Comparison of ENCODE assay signal across 17 cellular contexts in genomic region chr9:109806506-109807115, GRCh38. TPM values are rescaled to one million over a fixed set of nuclear protein-coding genes. Genes with fewer than 3 reads are reported as not detected.
A peak's percentile ranks its signal among the peaks of the same experiment; 100 is the strongest.
DNase-seq lines count a peak whose midpoint lies in the region; ATAC-seq and TF ChIP-seq lines count a peak whose summit lies in the region.
"Had no signal": no experiment of that assay in that cellular context is flagged by ENCODE, and none has a peak within 500 bp of the region (broad histone marks: within the 10 kb centered on the region; RNA-seq: fewer than 3 reads in every experiment).

No MANE protein-coding gene starts in this region.

- peaks cover 3% of the 10 kb centered on the region for H3K9me3 Mint-ChIP-seq in activated T-helper 17 cell treated with anti-CD3 and anti-CD28 coated beads, Interleukin-2, amount 50 U/mL, for 72 hours
- H3K9me3 Mint-ChIP-seq: activated T-helper 2 cell treated with anti-CD3 and anti-CD28 coated beads, Interferon-gamma antibody, Interleukin-2, Interleukin-4, amounts not matched to agents 10 μg/mL and 5 μg/mL and 100 μg/mL, durations not matched to agents 14 hours and 24 hours and 36 hours had no signal

- no peak for TF ChIP-seq EP300 in gastroesophageal sphincter (IDR thresholded peaks at IDR 0.05)

- no peaks in the 10 kb centered on the region for H3K36me3 Mint-ChIP-seq in activated T-helper 17 cell treated with anti-CD3 and anti-CD28 coated beads, Interleukin-2, amount 50 U/mL, for 72 hours (ENCODE audit: low read depth)

- peaks cover 0 to 9% (median 0%) of the 10 kb centered on the region in 3 donors for H3K4me1 ChIP-seq in gastroesophageal sphincter
- H3K4me1 ChIP-seq: lower lobe of right lung had no signal

- no peak overlapping the region for H3K4me3 Mint-ChIP-seq in activated T-helper 17 cell treated with anti-CD3 and anti-CD28 coated beads, Interleukin-2, amount 50 U/mL, for 72 hours
- H3K4me3 Mint-ChIP-seq: activated CD4-positive, alpha-beta memory T cell treated with anti-CD3 and anti-CD28 coated beads, Interleukin-2, amount 10 ng/mL, durations not matched to agents 7 days and 5 days; neural crest cell had no signal

- no peaks in the 10 kb centered on the region for H3K27me3 ChIP-seq in gastroesophageal sphincter
- H3K27me3 ChIP-seq: hepatocyte, sigmoid colon had no signal

- H3K9me3 ChIP-seq in gastroesophageal sphincter, result peaks cover 0 to 10% (median 0%) of the 10 kb centered on the region in 3 donors
- H3K9me3 ChIP-seq: sigmoid colon had no signal

- TF ChIP-seq CTCF in gastroesophageal sphincter (IDR thresholded peaks at IDR 0.05), result no peak
- TF ChIP-seq CTCF in omental fat pad (IDR thresholded peaks at IDR 0.05), result no peak

- H3K27ac Mint-ChIP-seq in activated T-helper 17 cell treated with anti-CD3 and anti-CD28 coated beads, Interleukin-2, amount 50 U/mL, for 72 hours, result no peak overlapping the region
- H3K27ac Mint-ChIP-seq: activated CD4-positive, alpha-beta memory T cell treated with anti-CD3 and anti-CD28 coated beads, Interleukin-2, amount 10 ng/mL, durations not matched to agents 7 days and 5 days; activated T-helper 2 cell treated with anti-CD3 and anti-CD28 coated beads, Interferon-gamma antibody, Interleukin-2, Interleukin-4, amounts not matched to agents 10 μg/mL and 5 μg/mL and 100 μg/mL, durations not matched to agents 14 hours and 24 hours and 36 hours had no signal

- peak; percentile 87 for ATAC-seq in gastroesophageal sphincter
- peak; percentile 85 for ATAC-seq in omental fat pad (ENCODE audit: low FRiP score)
- no peak for ATAC-seq in activated T-helper 17 cell treated with anti-CD3 and anti-CD28 coated beads, Interleukin-2, amount 50 U/mL, for 72 hours (replicated peaks)
- no peak for ATAC-seq in HG02798 (IDR thresholded peaks at IDR 0.05; ENCODE audit: poor library complexity, unreplicated experiment)
- ATAC-seq: lower lobe of right lung had no signal

- no peaks in the 10 kb centered on the region for H3K4me1 Mint-ChIP-seq in activated T-helper 17 cell treated with anti-CD3 and anti-CD28 coated beads, Interleukin-2, amount 50 U/mL, for 72 hours
- H3K4me1 Mint-ChIP-seq: activated CD4-positive, alpha-beta memory T cell treated with anti-CD3 and anti-CD28 coated beads, Interleukin-2, amount 10 ng/mL, durations not matched to agents 7 days and 5 days; neural crest cell had no signal

- peak overlapping the region in 2 of 4 donors; percentile 23 to 32 for H3K27ac ChIP-seq in gastroesophageal sphincter
- H3K27ac ChIP-seq: hepatocyte, lower lobe of right lung had no signal

- DNase-seq in EH (ENCODE audit: low read depth), result peak; percentile 73
- peak; percentile 90 for DNase-seq in amniotic epithelial cell (ENCODE audit: low read depth)
- no peak for DNase-seq in omental fat pad (ENCODE audit: low spot score)
- DNase-seq in NCI-H1048 (lab: John Stamatoyannopoulos, UW), result no peak
- DNase-seq in DMS 273 treated with DMSO at 0.1 percent for 48 hours (lab: John Stamatoyannopoulos, UW), result no peak
- DNase-seq: activated CD4-positive, alpha-beta memory T cell treated with anti-CD3 and anti-CD28 coated beads, Interleukin-2, amount 10 ng/mL, durations not matched to agents 7 days and 5 days; lower lobe of right lung; NCI-H1092 treated with DMSO at 0.1 percent for 48 hours; NCI-H2227 treated with DMSO at 0.1 percent for 48 hours; sigmoid colon; stimulated activated naive CD4-positive, alpha-beta T cell treated with Interleukin-2 at 50 U/mL for 16 hours had no signal

- H3K27me3 Mint-ChIP-seq in activated T-helper 17 cell treated with anti-CD3 and anti-CD28 coated beads, Interleukin-2, amount 50 U/mL, for 72 hours, result peaks cover 19% of the 10 kb centered on the region

- WGBS in gastroesophageal sphincter (ENCODE audit: low coverage in 1 of 2), 2 donors, result 61 to 72% methylated on average over 2 of the region's 2 CpGs

- no peaks in the 10 kb centered on the region for H3K36me3 ChIP-seq in gastroesophageal sphincter
- H3K36me3 ChIP-seq: lower lobe of right lung, sigmoid colon had no signal

- no peak for TF ChIP-seq POLR2A in gastroesophageal sphincter (IDR thresholded peaks at IDR 0.05)

- no peak overlapping the region for H3K4me3 ChIP-seq in gastroesophageal sphincter
- H3K4me3 ChIP-seq: hepatocyte, lower lobe of right lung, sigmoid colon had no signal

RNA-seq across cellular contexts. Expression of gene PALM2AKAP2, which starts 26.6 kb away (rescaled TPM):
- total RNA-seq in gastroesophageal sphincter (1 to 10 TPM; 2.0 to 8.2 (median 3.6) TPM), omental fat pad (10 to 100 TPM; 11.5 to 38.4 (median 24.2) TPM)
- total RNA-seq in activated T-helper 17 cell treated with anti-CD3 and anti-CD28 coated beads, Interleukin-2, amount 50 U/mL, for 72 hours, result 1 to 10 TPM; 1.5 to 3.5 TPM
- total RNA-seq: activated CD4-positive, alpha-beta memory T cell treated with anti-CD3 and anti-CD28 coated beads, Interleukin-2, amount 10 ng/mL, durations not matched to agents 7 days and 5 days had no signal

Comparison
In these comparisons a context has a peak if more than half of its experiments do, and no peak if none do; other contexts are left out.
1. DNase-seq: peak in EH (single experiment) and amniotic epithelial cell (single experiment); none in omental fat pad (single experiment), NCI-H1048 (single experiment) and DMS 273 treated with DMSO at 0.1 percent for 48 hours (single experiment).
2. ATAC-seq: peak in gastroesophageal sphincter (single experiment) and omental fat pad (single experiment); none in activated T-helper 17 cell treated with anti-CD3 and anti-CD28 coated beads, Interleukin-2, amount 50 U/mL, for 72 hours (single experiment) and HG02798 (single experiment).